1 cellular context compared by ENCODE assay signal in the genomic region with DNA sequence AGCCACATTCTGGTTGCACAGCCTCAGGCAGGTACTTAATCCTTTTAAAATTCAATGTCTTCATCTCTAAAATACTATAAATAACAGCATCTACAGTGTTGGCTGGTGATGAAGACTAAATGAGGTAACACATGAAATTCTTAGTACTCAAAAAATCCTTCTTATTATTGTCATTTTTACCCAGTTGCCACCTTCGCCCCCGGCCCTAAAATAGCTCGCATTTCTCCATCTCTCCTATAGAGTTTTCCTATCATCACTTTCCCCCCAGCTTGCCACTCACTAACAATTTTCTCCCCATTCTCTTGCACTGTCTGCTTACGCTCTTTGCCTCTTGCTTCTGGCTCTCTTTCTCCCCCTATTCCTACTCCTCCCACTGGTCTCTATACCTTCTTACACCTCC.
TF ChIP-seq lines count a peak whose summit lies in the region.

No MANE protein-coding gene starts in this region.

TF ChIP-seq in HepG2, 621 proteins besides CTCF, POLR2A, EP300 and RAD21:
- TF ChIP-seq ZNF558 (CRISPR knock-in tag; IDR thresholded peaks at IDR 0.05; ENCODE audit: borderline replicate concordance) (no peak), FIP1L1 (IDR thresholded peaks at IDR 0.05; ENCODE audit: borderline replicate concordance, insufficient read depth, low read depth, low read length) (no peak), ZNF720 (CRISPR knock-in tag; IDR thresholded peaks at IDR 0.05) (no peak), CSRNP1 (CRISPR knock-in tag; IDR thresholded peaks at IDR 0.05) (no peak), SATB2 (CRISPR knock-in tag; IDR thresholded peaks at IDR 0.05) (no peak), HNRNPH1 (optimal IDR thresholded peaks at IDR 0.05; ENCODE audit: low read depth, low read length) (no peak), ZNF414 (CRISPR knock-in tag; IDR thresholded peaks at IDR 0.05) (no peak), ZNF790 (CRISPR knock-in tag; IDR thresholded peaks at IDR 0.05; ENCODE audit: borderline replicate concordance) (no peak), PRPF4 (IDR thresholded peaks at IDR 0.05; ENCODE audit: low read depth, low read length, poor library complexity, severe bottlenecking) (no peak)
- TF ChIP-seq, protein P1, sequence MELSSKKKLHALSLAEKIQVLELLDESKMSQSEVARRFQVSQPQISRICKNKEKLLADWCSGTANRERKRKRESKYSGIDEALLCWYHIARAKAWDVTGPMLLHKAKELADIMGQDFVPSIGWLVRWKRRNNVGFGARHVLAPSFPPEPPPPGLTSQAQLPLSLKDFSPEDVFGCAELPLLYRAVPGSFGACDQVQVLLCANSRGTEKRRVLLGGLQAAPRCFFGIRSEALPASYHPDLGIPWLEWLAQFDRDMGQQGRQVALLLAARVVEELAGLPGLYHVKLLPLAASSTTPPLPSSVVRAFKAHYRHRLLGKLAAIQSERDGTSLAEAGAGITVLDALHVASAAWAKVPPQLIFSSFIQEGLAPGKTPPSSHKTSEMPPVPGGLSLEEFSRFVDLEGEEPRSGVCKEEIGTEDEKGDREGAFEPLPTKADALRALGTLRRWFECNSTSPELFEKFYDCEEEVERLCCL (CRISPR knock-in tag; IDR thresholded peaks at IDR 0.05; ENCODE audit: borderline replicate concordance), result no peak
